In genomic region chr3:58568572-58569286, GRCh38 we compare ENCODE assay signal across 7 cellular contexts. TPM values are rescaled to one million over a fixed set of nuclear protein-coding genes. Genes with fewer than 3 reads are reported as not detected.
DNase-seq lines count a peak whose midpoint lies in the region; ATAC-seq, FAIRE-seq and TF ChIP-seq lines count a peak whose summit lies in the region.

No MANE protein-coding gene starts in this region.

- H3K4me1 Mint-ChIP-seq in activated naive CD8-positive, alpha-beta T cell (ENCODE audit: low read depth) = peaks cover 3% of the 10 kb centered on the region
- no peaks in the 10 kb centered on the region for H3K4me1 Mint-ChIP-seq in progenitor cell of endocrine pancreas (ENCODE audit: low read depth)

- H3K27me3 Mint-ChIP-seq in activated naive CD8-positive, alpha-beta T cell = no peaks in the 10 kb centered on the region
- H3K27me3 Mint-ChIP-seq in progenitor cell of endocrine pancreas = no peaks in the 10 kb centered on the region

- intact Hi-C loops in Right ventricle myocardium inferior (cut with DNase I) = loop anchor here (1.0 kb wide), 1 partner anchor 62 kb away; no protein-coding TSS in a partner anchor

- no peak overlapping the region for H3K4me3 ChIP-seq in GM12875 (ENCODE audit: low read depth, low read length)

- H3K4me3 Mint-ChIP-seq in activated naive CD8-positive, alpha-beta T cell = peak overlapping the region; percentile 27
- H3K4me3 Mint-ChIP-seq in progenitor cell of endocrine pancreas (ENCODE audit: low read depth) = no peak overlapping the region

- H3K27ac Mint-ChIP-seq in activated naive CD8-positive, alpha-beta T cell = no peak overlapping the region
- no peak overlapping the region for H3K27ac Mint-ChIP-seq in progenitor cell of endocrine pancreas

- ATAC-seq in SK-N-SH treated with all-trans-retinoic acid at 6 μM for 48 hours (peak; percentile 79), Right ventricle myocardium inferior (peak; percentile 40)

- H3K9me3 Mint-ChIP-seq in activated naive CD8-positive, alpha-beta T cell (ENCODE audit: low read depth) = no peaks in the 10 kb centered on the region
- H3K9me3 Mint-ChIP-seq in progenitor cell of endocrine pancreas (ENCODE audit: low read depth) = peaks cover 7% of the 10 kb centered on the region

- peak; percentile 78 for TF ChIP-seq CTCF in GM12875 (IDR thresholded peaks at IDR 0.05; ENCODE audit: borderline replicate concordance, insufficient read depth, low read depth, low read length)
- TF ChIP-seq CTCF in progenitor cell of endocrine pancreas (IDR thresholded peaks at IDR 0.05; ENCODE audit: unreplicated experiment) = peak; percentile 96

- H3K36me3 Mint-ChIP-seq in activated naive CD8-positive, alpha-beta T cell = no peaks in the 10 kb centered on the region
- H3K36me3 Mint-ChIP-seq in progenitor cell of endocrine pancreas (ENCODE audit: insufficient read depth) = no peaks in the 10 kb centered on the region

- no peak for FAIRE-seq in urothelium cell line (lab: Jason Lieb, UNC)

- DNase-seq in KG1 (lab: John Stamatoyannopoulos, UW) = peak; percentile 62
- DNase-seq in Right ventricle myocardium inferior (ENCODE audit: missing footprints) = peak; percentile 86
- DNase-seq in progenitor cell of endocrine pancreas (ENCODE audit: low spot score, unreplicated experiment) = peak; percentile 75
- DNase-seq in urothelium cell line (ENCODE audit: low spot score) = peak; percentile 58

TF ChIP-seq in SK-N-SH treated with all-trans-retinoic acid at 6 μM for 48 hours, 23 proteins besides CTCF, POLR2A, EP300 and RAD21:
- TF ChIP-seq PPARA (CRISPR knock-in tag; IDR thresholded peaks at IDR 0.05; ENCODE audit: borderline replicate concordance) = no peak
- TF ChIP-seq ZC3H10 (CRISPR knock-in tag; IDR thresholded peaks at IDR 0.05) = no peak
- no peak for TF ChIP-seq ZNF565 (CRISPR knock-in tag; conservative IDR thresholded peaks at IDR 0.05; ENCODE audit: low read depth)
- TF ChIP-seq ZNF8 (CRISPR knock-in tag; IDR thresholded peaks at IDR 0.05) = no peak
- TF ChIP-seq RARB (CRISPR knock-in tag; IDR thresholded peaks at IDR 0.05) = no peak
- no peak for TF ChIP-seq PATZ1 (CRISPR knock-in tag; IDR thresholded peaks at IDR 0.05; ENCODE audit: borderline replicate concordance)
- TF ChIP-seq ARNTL (CRISPR knock-in tag; IDR thresholded peaks at IDR 0.05; ENCODE audit: borderline replicate concordance, low read depth) = no peak
- no peak for TF ChIP-seq ZFP3 (CRISPR knock-in tag; IDR thresholded peaks at IDR 0.05)
- no peak for TF ChIP-seq TOX (CRISPR knock-in tag; IDR thresholded peaks at IDR 0.05; ENCODE audit: borderline replicate concordance)
- no peak for TF ChIP-seq ZFP30 (CRISPR knock-in tag; IDR thresholded peaks at IDR 0.05)
- no peak for TF ChIP-seq ZNF70 (CRISPR knock-in tag; IDR thresholded peaks at IDR 0.05)
- TF ChIP-seq ESRRG (CRISPR knock-in tag; IDR thresholded peaks at IDR 0.05) = no peak
- TF ChIP-seq CSDC2 (CRISPR knock-in tag; IDR thresholded peaks at IDR 0.05) = no peak
- TF ChIP-seq ISL1 (CRISPR knock-in tag; IDR thresholded peaks at IDR 0.05) = no peak
- no peak for TF ChIP-seq TSHZ2 (CRISPR knock-in tag; IDR thresholded peaks at IDR 0.05)
- no peak for TF ChIP-seq CREB5 (CRISPR knock-in tag; IDR thresholded peaks at IDR 0.05; ENCODE audit: low read depth)
- TF ChIP-seq BACH2 (CRISPR knock-in tag; IDR thresholded peaks at IDR 0.05; ENCODE audit: borderline replicate concordance) = no peak

RNA-seq across cellular contexts. Expression of gene FAM107A, which starts 8.5 kb away (rescaled TPM):
- total RNA-seq in Right ventricle myocardium inferior (82.9 TPM), progenitor cell of endocrine pancreas (0.09 TPM in 1 of 2 replicates, not detected in the other)

RNA-seq across cellular contexts. Expression of gene ACOX2, which starts 31.7 kb away (rescaled TPM):
- total RNA-seq in Right ventricle myocardium inferior (33.4 TPM), progenitor cell of endocrine pancreas (11.7 and 12.8 TPM in 2 replicates)

Comparison
In these comparisons a context has a peak if more than half of its experiments do, and no peak if none do; other contexts are left out.
1. RNA of gene FAM107A, which starts 8.5 kb away (total RNA-seq): 82.9 TPM in Right ventricle myocardium inferior (single experiment); 0.09 TPM in progenitor cell of endocrine pancreas; every median in the first group is over 10 times any median in the second.
2. Peak in every context shown above with its lines, with median percentiles within 50 percentile points of each other: DNase-seq.